In genomic region chr5:142874537-142874936, GRCh38 we compare ENCODE assay signal across 10 cellular contexts.
DNase-seq lines count a peak whose midpoint lies in the region; ATAC-seq and TF ChIP-seq lines count a peak whose summit lies in the region.
"Had no signal": no experiment of that assay in that cellular context is flagged by ENCODE, and none has a peak within 500 bp of the region (broad histone marks: within the 10 kb centered on the region; RNA-seq: fewer than 3 reads in every experiment).

No MANE protein-coding gene starts in this region.

- H3K79me2 ChIP-seq in parathyroid adenoma (no peaks in the 10 kb centered on the region), trophoblast cell (ENCODE audit: control insufficient read depth, insufficient read depth, low read length, poor library complexity) (no peaks in the 10 kb centered on the region)

- no peak overlapping the region for H3K4ac ChIP-seq in trophoblast cell (ENCODE audit: low read depth, low read length)

- H3K9me3 ChIP-seq in parathyroid adenoma (ENCODE audit: control insufficient read depth, low read length) (no peaks in the 10 kb centered on the region), trophoblast cell (ENCODE audit: insufficient read depth, low read depth, low read length) (no peaks in the 10 kb centered on the region)
- H3K9me3 ChIP-seq: esophagus muscularis mucosa had no signal

- H3K4me1 ChIP-seq in parathyroid adenoma (no peaks in the 10 kb centered on the region), trophoblast cell (ENCODE audit: control insufficient read depth in 1 of 2, insufficient read depth in 2 of 2, low read length in 2 of 2) (peaks cover 0 to 4% of the 10 kb centered on the region in 2 experiments)

- no peak overlapping the region for H3K18ac ChIP-seq in trophoblast cell (ENCODE audit: low read length)

- H3K14ac ChIP-seq in trophoblast cell (ENCODE audit: low read length): no peak overlapping the region

- no peak overlapping the region for H4K8ac ChIP-seq in trophoblast cell (ENCODE audit: low read depth, low read length)

- no peak overlapping the region for H2AK5ac ChIP-seq in trophoblast cell (ENCODE audit: low read length)

- H3K4me3 ChIP-seq in fibroblast of pulmonary artery (replicated peaks; ENCODE audit: low read depth, low read length): no peak overlapping the region
- no peak overlapping the region for H3K4me3 ChIP-seq in parathyroid adenoma (ENCODE audit: low read depth, low read length)
- H3K4me3 ChIP-seq in trophoblast cell (ENCODE audit: low read depth, low read length): no peak overlapping the region
- H3K4me3 ChIP-seq: esophagus muscularis mucosa had no signal

- no peaks in the 10 kb centered on the region for H3K27me3 ChIP-seq in parathyroid adenoma (ENCODE audit: control insufficient read depth, insufficient read depth, low read length)
- no peaks in the 10 kb centered on the region for H3K27me3 ChIP-seq in trophoblast cell (ENCODE audit: insufficient read depth, low read length)
- H3K27me3 ChIP-seq: esophagus muscularis mucosa had no signal

- H3K9ac ChIP-seq in parathyroid adenoma (no peak overlapping the region), trophoblast cell (ENCODE audit: low read length) (no peak overlapping the region)

- no peak overlapping the region for H4K91ac ChIP-seq in trophoblast cell (ENCODE audit: low read depth, low read length)

- no peak overlapping the region for H2AFZ ChIP-seq in parathyroid adenoma
- H2AFZ ChIP-seq in trophoblast cell (ENCODE audit: insufficient read depth, low read length, poor library complexity): no peak overlapping the region

- H3K27ac ChIP-seq in parathyroid adenoma (peak overlapping the region; percentile 48), trophoblast cell (ENCODE audit: low read depth, low read length) (no peak overlapping the region)

- TF ChIP-seq CTCF in fibroblast of pulmonary artery (IDR thresholded peaks at IDR 0.05; ENCODE audit: low read length, missing control alignments) (no peak), parathyroid adenoma (IDR thresholded peaks at IDR 0.05) (no peak)

- WGBS in trophoblast cell (ENCODE audit: extremely low coverage, insufficient coverage, insufficient read length): no CpG with 5 or more reads among the region's 7 CpGs

- peak; percentile 60 for DNase-seq in EH (ENCODE audit: low read depth)
- DNase-seq in RPMI7951 (ENCODE audit: low read depth): peak; percentile 85
- peak; percentile 91 for DNase-seq in fibroblast of pulmonary artery (ENCODE audit: low read depth)
- no peak for DNase-seq in NCI-H1417 treated with DMSO at 0.1 percent for 48 hours (lab: John Stamatoyannopoulos, UW)
- no peak for DNase-seq in trophoblast cell
- no peak for DNase-seq in activated CD4-positive, alpha-beta T cell treated with anti-CD3 and anti-CD28 coated beads, Interleukin-2, amount 50 U/mL, for 4 hours
- DNase-seq: occipital lobe had no signal

- H2BK5ac ChIP-seq in trophoblast cell (ENCODE audit: low read depth, low read length, poor library complexity): no peak overlapping the region

- H3K23ac ChIP-seq in trophoblast cell (ENCODE audit: low read length): no peak overlapping the region

- H3K79me1 ChIP-seq in trophoblast cell (ENCODE audit: low read length): no peaks in the 10 kb centered on the region

- H3K36me3 ChIP-seq in parathyroid adenoma (ENCODE audit: control insufficient read depth, insufficient read depth, low read length): no peaks in the 10 kb centered on the region
- H3K36me3 ChIP-seq in trophoblast cell (ENCODE audit: control insufficient read depth in 1 of 2, insufficient read depth in 2 of 2, low read length in 2 of 2): no peaks in the 10 kb centered on the region

- no peak overlapping the region for H2BK12ac ChIP-seq in trophoblast cell (ENCODE audit: low read length)

- no peak overlapping the region for H2BK120ac ChIP-seq in trophoblast cell (ENCODE audit: insufficient read depth, low read length, poor library complexity)

- H4K12ac ChIP-seq in trophoblast cell (ENCODE audit: low read depth, low read length): no peak overlapping the region

- H3K4me2 ChIP-seq in parathyroid adenoma (ENCODE audit: low read length): no peak overlapping the region
- no peak overlapping the region for H3K4me2 ChIP-seq in trophoblast cell (ENCODE audit: low read length)

- ATAC-seq in GM18873 (IDR thresholded peaks at IDR 0.05; ENCODE audit: low FRiP score, unreplicated experiment): no peak

Comparison
In these comparisons a context has a peak if more than half of its experiments do, and no peak if none do; other contexts are left out.
1. DNase-seq: peak in EH (single experiment), RPMI7951 (single experiment) and fibroblast of pulmonary artery (single experiment); none in NCI-H1417 treated with DMSO at 0.1 percent for 48 hours (single experiment), trophoblast cell (0 of 2) and activated CD4-positive, alpha-beta T cell treated with anti-CD3 and anti-CD28 coated beads, Interleukin-2, amount 50 U/mL, for 4 hours (0 of 2).